In genomic region chr14:74084277-74085046, GRCh38 we compare ENCODE assay signal across 8 cellular contexts. TPM values are rescaled to one million over a fixed set of nuclear protein-coding genes. Genes with fewer than 3 reads are reported as not detected.
DNase-seq lines count a peak whose midpoint lies in the region; ATAC-seq and TF ChIP-seq lines count a peak whose summit lies in the region.

Gene ALDH6A1, minus strand, starts transcription at chr14:74084453. Its CDS starts 59 bp downstream, at chr14:74084394.
Gene LIN52, plus strand, starts transcription at chr14:74084956. Its CDS starts 19 bp downstream, at chr14:74084975.

- POLR2A ChIA-PET in CD4-positive, alpha-beta T cell (lab: Charles Lee) = interaction anchor here (0.5 to 1.7 kb wide), 7 partner anchors 11 to 1042 kb away, joined by 3 to 6 read pairs (median 3); partner anchors contain the start of genes BBOF1, COQ6, ENTPD5 and FAM161B

- peak within 1 kb of the TSS; percentile 52 for H3K27ac ChIP-seq in CD4-positive, alpha-beta T cell (ENCODE audit: low read depth, low read length)
- peak within 1 kb of the TSS; percentile 61 to 79 for H3K27ac ChIP-seq in left lung

- H3K36me3 ChIP-seq in left lung = no peaks in the 10 kb centered on the region

- H3K9me3 ChIP-seq in CD4-positive, alpha-beta T cell (ENCODE audit: control insufficient read depth, low read length) = no peaks in the 10 kb centered on the region
- no peaks in the 10 kb centered on the region for H3K9me3 ChIP-seq in left lung

- CTCF ChIA-PET in CD4-positive, alpha-beta T cell (lab: Charles Lee) = no interaction called here

- intact Hi-C loops in CD4-positive, alpha-beta T cell (cut with DNase I, micrococcal nuclease) = loop anchor here (1.0 to 10.0 kb wide), 7 partner anchors 65 to 1160 kb away; partner anchors contain the start of genes BBOF1 (in 2 of the 2), ENTPD5 (in 2 of the 2), COQ6 (in 1 of the 2) and DCAF4 (in 1 of the 2)
- intact Hi-C loops in dendritic cell treated with granulocyte-macrophage colony-stimulating factor and Interleukin-4, amounts not matched to agents 40 ng/mL and 50 ng/mL, for 4 days (cut with micrococcal nuclease) = loop anchor here (2.0 to 10.0 kb wide), 2 partner anchors 66 to 680 kb away; partner anchors contain the start of genes BBOF1, ENTPD5 and YLPM1
- intact Hi-C loops in left lung (cut with DNase I) = no loop called here

- H3K36me3 Mint-ChIP-seq in CD4-positive, alpha-beta T cell (ENCODE audit: low read depth) = peaks cover 16% of the 10 kb centered on the region
- peaks cover 15% of the 10 kb centered on the region for H3K36me3 Mint-ChIP-seq in dendritic cell treated with granulocyte-macrophage colony-stimulating factor and Interleukin-4, amounts not matched to agents 40 ng/mL and 50 ng/mL, for 4 days (ENCODE audit: low read depth)

- H3K27ac Mint-ChIP-seq in CD4-positive, alpha-beta T cell = peak within 1 kb of the TSS; percentile 86
- H3K27ac Mint-ChIP-seq in dendritic cell treated with granulocyte-macrophage colony-stimulating factor and Interleukin-4, amounts not matched to agents 40 ng/mL and 50 ng/mL, for 4 days = peak within 1 kb of the TSS; percentile 89

- TF ChIP-seq CTCF in CD4-positive, alpha-beta T cell (IDR thresholded peaks at IDR 0.05) = no peak
- TF ChIP-seq CTCF in left lung (IDR thresholded peaks at IDR 0.05) = no peak

- peaks cover 36% of the 10 kb centered on the region for H3K4me1 Mint-ChIP-seq in CD4-positive, alpha-beta T cell (ENCODE audit: low read depth)
- peaks cover 34% of the 10 kb centered on the region for H3K4me1 Mint-ChIP-seq in dendritic cell treated with granulocyte-macrophage colony-stimulating factor and Interleukin-4, amounts not matched to agents 40 ng/mL and 50 ng/mL, for 4 days (ENCODE audit: low read depth)

- ATAC-seq in CD4-positive, alpha-beta T cell (ENCODE audit: poor library complexity) = peak; percentile 86
- ATAC-seq in GM19397 (IDR thresholded peaks at IDR 0.05; ENCODE audit: unreplicated experiment) (peak; percentile 91), HG03571 (IDR thresholded peaks at IDR 0.05; ENCODE audit: unreplicated experiment) (peak; percentile 88), left lung (peak; percentile 94)

- H3K4me1 ChIP-seq in left lung = peaks cover 5 to 37% of the 10 kb centered on the region in 2 donors

- H3K9me3 Mint-ChIP-seq in CD4-positive, alpha-beta T cell = no peaks in the 10 kb centered on the region
- H3K9me3 Mint-ChIP-seq in dendritic cell treated with granulocyte-macrophage colony-stimulating factor and Interleukin-4, amounts not matched to agents 40 ng/mL and 50 ng/mL, for 4 days = no peaks in the 10 kb centered on the region

- peak within 1 kb of the TSS; percentile 94 for H3K4me3 Mint-ChIP-seq in CD4-positive, alpha-beta T cell
- peak within 1 kb of the TSS; percentile 87 for H3K4me3 Mint-ChIP-seq in dendritic cell treated with granulocyte-macrophage colony-stimulating factor and Interleukin-4, amounts not matched to agents 40 ng/mL and 50 ng/mL, for 4 days

- H3K4me3 ChIP-seq in left lung = peak within 1 kb of the TSS; percentile 78 to 87

- no peaks in the 10 kb centered on the region for H3K27me3 Mint-ChIP-seq in CD4-positive, alpha-beta T cell
- H3K27me3 Mint-ChIP-seq in dendritic cell treated with granulocyte-macrophage colony-stimulating factor and Interleukin-4, amounts not matched to agents 40 ng/mL and 50 ng/mL, for 4 days = no peaks in the 10 kb centered on the region

- no peaks in the 10 kb centered on the region for H3K27me3 ChIP-seq in CD4-positive, alpha-beta T cell (ENCODE audit: control insufficient read depth, insufficient read depth, low read length)
- no peaks in the 10 kb centered on the region for H3K27me3 ChIP-seq in left lung

- peak; percentile 99 to 100 (median 100) for DNase-seq in CD4-positive, alpha-beta T cell
- DNase-seq in NCI-H774 (lab: John Stamatoyannopoulos, UW) = peak; percentile 99
- peak; percentile 100 for DNase-seq in activated CD4-positive, alpha-beta T cell treated with anti-CD3 and anti-CD28 coated beads, Interleukin-2, amount 50 U/mL, for 4 hours
- DNase-seq in left lung = peak; percentile 96 to 99
- DNase-seq in stimulated activated CD4-positive, alpha-beta T cell treated with anti-CD3 and anti-CD28 coated beads, Interleukin-2, amount 100 ng/mL, for 48 hours = peak; percentile 100

RNA-seq across cellular contexts. Expression of gene ALDH6A1, which starts in this region (rescaled TPM):
- 1 to 10 TPM; 5.3 to 6.2 TPM for total RNA-seq in CD4-positive, alpha-beta T cell
- total RNA-seq in left lung = 10 to 100 TPM; 23.0 to 62.4 TPM

RNA-seq across cellular contexts. Expression of gene LIN52, which starts in this region (rescaled TPM):
- total RNA-seq in CD4-positive, alpha-beta T cell = 1 to 10 TPM; 5.4 to 6.8 TPM
- total RNA-seq in left lung = 10 to 100 TPM; 10.1 to 12.0 TPM

Comparison
In these comparisons a context has a peak if more than half of its experiments do, and no peak if none do; other contexts are left out.
1. Peak in every context shown above with its lines: DNase-seq, ATAC-seq, H3K4me3 ChIP-seq and H3K27ac ChIP-seq.
2. intact Hi-C loops: an anchor here in CD4-positive, alpha-beta T cell (1.0 to 10.0 kb wide) and dendritic cell treated with granulocyte-macrophage colony-stimulating factor and Interleukin-4, amounts not matched to agents 40 ng/mL and 50 ng/mL, for 4 days (2.0 to 10.0 kb wide); none called in left lung.